9 cellular contexts compared by ENCODE assay signal in the genomic region with DNA sequence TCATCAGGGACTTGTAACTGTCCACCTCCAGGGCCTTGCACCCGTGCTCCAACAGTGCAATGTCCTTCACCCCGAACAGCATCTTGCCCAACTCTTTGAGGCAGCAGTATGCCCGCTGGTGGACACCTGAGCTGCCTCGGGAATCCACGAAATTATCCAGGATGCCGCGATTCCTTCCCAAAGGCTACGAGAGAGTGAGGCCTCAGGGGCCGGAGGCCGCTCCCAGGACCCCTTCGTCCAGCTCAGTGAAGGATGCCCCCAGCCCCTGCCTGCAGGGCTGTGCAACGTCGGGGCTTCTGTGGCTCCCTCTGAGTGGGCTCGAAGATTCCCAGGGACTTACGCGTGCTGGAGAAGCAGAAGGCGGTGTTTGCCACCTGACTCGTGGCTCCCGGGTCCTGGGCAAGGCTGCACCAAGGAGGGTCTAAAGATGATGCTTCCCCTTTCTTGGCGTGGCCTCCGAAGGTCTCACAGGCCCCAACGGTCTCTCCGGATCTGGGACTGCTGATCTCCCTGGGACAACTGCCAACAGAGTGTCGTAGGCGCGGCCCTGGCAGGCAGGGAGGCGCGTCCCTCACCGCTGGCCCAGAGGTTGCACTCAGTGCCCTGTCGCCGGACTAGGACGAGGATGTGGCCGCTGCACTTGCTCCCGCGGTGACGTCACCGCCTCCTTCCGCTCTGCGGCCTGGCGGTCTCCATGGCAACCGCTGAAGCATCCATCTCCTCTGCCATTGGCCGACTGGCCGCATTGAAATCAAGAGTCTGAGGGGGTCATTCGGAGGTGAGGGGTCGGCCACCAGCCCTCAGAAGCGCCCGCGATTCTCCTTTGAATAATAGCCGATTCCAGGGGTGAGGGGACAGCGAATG. TPM values are rescaled to one million over a fixed set of nuclear protein-coding genes. Genes with fewer than 3 reads are reported as not detected.
DNase-seq lines count a peak whose midpoint lies in the region; ATAC-seq and TF ChIP-seq lines count a peak whose summit lies in the region.
"Had no signal": no experiment of that assay in that cellular context is flagged by ENCODE, and none has a peak within 500 bp of the region (broad histone marks: within the 10 kb centered on the region; RNA-seq: fewer than 3 reads in every experiment).

A gene (minus strand): TSS at position 659 of the 864 bp plus-strand sequence. CDS start 577 bp downstream, at position 82.

- no peak within 1 kb of the TSS for H3K27ac Mint-ChIP-seq in activated naive CD4-positive, alpha-beta T cell treated with anti-CD3 and anti-CD28 coated beads, Interleukin-2, amount 50 U/mL, for 24 hours

- H3K27me3 Mint-ChIP-seq in activated naive CD4-positive, alpha-beta T cell treated with anti-CD3 and anti-CD28 coated beads, Interleukin-2, amount 50 U/mL, for 24 hours = peaks cover 36% of the 10 kb centered on the region

- H3K27ac ChIP-seq in cardiac muscle cell (no peak within 1 kb of the TSS), ovary (no peak within 1 kb of the TSS)

- 24 to 32% (median 27%) methylated on average over 44 to 50 of the region's 50 CpGs for WGBS in ovary, 3 donors

- peak within 1 kb of the TSS; percentile 83 for H3K4me3 Mint-ChIP-seq in activated naive CD4-positive, alpha-beta T cell treated with anti-CD3 and anti-CD28 coated beads, Interleukin-2, amount 50 U/mL, for 24 hours

- TF ChIP-seq EP300 in ovary (IDR thresholded peaks at IDR 0.05) = no peak

- H3K9me3 ChIP-seq in cardiac muscle cell (ENCODE audit: low read depth) (no peaks in the 10 kb centered on the region), ovary (no peaks in the 10 kb centered on the region)

- H3K9me3 Mint-ChIP-seq in activated naive CD4-positive, alpha-beta T cell treated with anti-CD3 and anti-CD28 coated beads, Interleukin-2, amount 50 U/mL, for 24 hours = no peaks in the 10 kb centered on the region

- H3K4me3 ChIP-seq in cardiac muscle cell = no peak within 1 kb of the TSS
- H3K4me3 ChIP-seq in ovary = no peak within 1 kb of the TSS

- no peaks in the 10 kb centered on the region for H3K36me3 Mint-ChIP-seq in activated naive CD4-positive, alpha-beta T cell treated with anti-CD3 and anti-CD28 coated beads, Interleukin-2, amount 50 U/mL, for 24 hours

- H3K4me1 ChIP-seq in cardiac muscle cell (ENCODE audit: low read depth) (peaks cover 6% of the 10 kb centered on the region), ovary (ENCODE audit: insufficient read depth) (peaks cover 5% of the 10 kb centered on the region)

- H3K27me3 ChIP-seq in cardiac muscle cell (peaks cover 14% of the 10 kb centered on the region), ovary (no peaks in the 10 kb centered on the region)

- no peak for TF ChIP-seq POLR2A in ovary (IDR thresholded peaks at IDR 0.05)

- intact Hi-C loops in ovary (cut with DNase I) = no loop called here

- H3K36me3 ChIP-seq in cardiac muscle cell = no peaks in the 10 kb centered on the region
- no peaks in the 10 kb centered on the region for H3K36me3 ChIP-seq in ovary

- in situ Hi-C loops in GM13977 (cut with MboI; ENCODE audit: low pct_unique_long_range_greater_than_20kb, low sequenced_read_pairs, unreplicated experiment) = no loop called here

- no peak for ATAC-seq in HG02678 (IDR thresholded peaks at IDR 0.05; ENCODE audit: unreplicated experiment)

- TF ChIP-seq CTCF in GM13977 (IDR thresholded peaks at IDR 0.05; ENCODE audit: extremely low read depth, insufficient read depth, missing control alignments) (no peak), cardiac muscle cell (IDR thresholded peaks at IDR 0.05; ENCODE audit: low read depth, low read length) (no peak), ovary (IDR thresholded peaks at IDR 0.05) (no peak)

- DNase-seq in GM13977 (ENCODE audit: low spot score) = peak; percentile 56
- DNase-seq in cardiac muscle cell (ENCODE audit: low read depth in 1 of 2, low spot score in 1 of 2) = peak; percentile 67 to 72
- peak; percentile 62 to 77 (median 76) for DNase-seq in ovary
- DNase-seq in D341Med (ENCODE audit: low spot score) = no peak
- DNase-seq in RKO (ENCODE audit: low spot score) = no peak

- peaks cover 29% of the 10 kb centered on the region for H3K4me1 Mint-ChIP-seq in activated naive CD4-positive, alpha-beta T cell treated with anti-CD3 and anti-CD28 coated beads, Interleukin-2, amount 50 U/mL, for 24 hours

TF ChIP-seq in PFSK-1, 5 proteins besides CTCF, POLR2A, EP300 and RAD21:
- no peak for TF ChIP-seq POLR2AphosphoS5 (IDR thresholded peaks at IDR 0.05; ENCODE audit: low read depth, low read length)
- TF ChIP-seq SIN3A (IDR thresholded peaks at IDR 0.05; ENCODE audit: borderline replicate concordance, insufficient read depth, low read length) = no peak
- no peak for TF ChIP-seq TAF1 (IDR thresholded peaks at IDR 0.05; ENCODE audit: borderline replicate concordance, insufficient read depth, low read length)
- TF ChIP-seq, protein P1, sequence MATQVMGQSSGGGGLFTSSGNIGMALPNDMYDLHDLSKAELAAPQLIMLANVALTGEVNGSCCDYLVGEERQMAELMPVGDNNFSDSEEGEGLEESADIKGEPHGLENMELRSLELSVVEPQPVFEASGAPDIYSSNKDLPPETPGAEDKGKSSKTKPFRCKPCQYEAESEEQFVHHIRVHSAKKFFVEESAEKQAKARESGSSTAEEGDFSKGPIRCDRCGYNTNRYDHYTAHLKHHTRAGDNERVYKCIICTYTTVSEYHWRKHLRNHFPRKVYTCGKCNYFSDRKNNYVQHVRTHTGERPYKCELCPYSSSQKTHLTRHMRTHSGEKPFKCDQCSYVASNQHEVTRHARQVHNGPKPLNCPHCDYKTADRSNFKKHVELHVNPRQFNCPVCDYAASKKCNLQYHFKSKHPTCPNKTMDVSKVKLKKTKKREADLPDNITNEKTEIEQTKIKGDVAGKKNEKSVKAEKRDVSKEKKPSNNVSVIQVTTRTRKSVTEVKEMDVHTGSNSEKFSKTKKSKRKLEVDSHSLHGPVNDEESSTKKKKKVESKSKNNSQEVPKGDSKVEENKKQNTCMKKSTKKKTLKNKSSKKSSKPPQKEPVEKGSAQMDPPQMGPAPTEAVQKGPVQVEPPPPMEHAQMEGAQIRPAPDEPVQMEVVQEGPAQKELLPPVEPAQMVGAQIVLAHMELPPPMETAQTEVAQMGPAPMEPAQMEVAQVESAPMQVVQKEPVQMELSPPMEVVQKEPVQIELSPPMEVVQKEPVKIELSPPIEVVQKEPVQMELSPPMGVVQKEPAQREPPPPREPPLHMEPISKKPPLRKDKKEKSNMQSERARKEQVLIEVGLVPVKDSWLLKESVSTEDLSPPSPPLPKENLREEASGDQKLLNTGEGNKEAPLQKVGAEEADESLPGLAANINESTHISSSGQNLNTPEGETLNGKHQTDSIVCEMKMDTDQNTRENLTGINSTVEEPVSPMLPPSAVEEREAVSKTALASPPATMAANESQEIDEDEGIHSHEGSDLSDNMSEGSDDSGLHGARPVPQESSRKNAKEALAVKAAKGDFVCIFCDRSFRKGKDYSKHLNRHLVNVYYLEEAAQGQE (IDR thresholded peaks at IDR 0.05; ENCODE audit: insufficient read depth in 1 of 2, low read depth in 2 of 2, low read length in 2 of 2) = no peak
- peak; percentile 75 for TF ChIP-seq FOXP2 (optimal IDR thresholded peaks at IDR 0.05; ENCODE audit: borderline replicate concordance, extremely low read depth, extremely low read length, insufficient read depth)

RNA-seq across cellular contexts. Expression of the gene that starts here (rescaled TPM):
- 0.09 TPM for polyA plus RNA-seq in PFSK-1 (2012; ENCODE audit: insufficient read length, low read depth)
- total RNA-seq in cardiac muscle cell (0.69 and 0.81 TPM in 2 replicates), ovary (under 1 TPM in 6 of 7 donors, not detected in 1; 0.25 to 0.82 (median 0.39) TPM)
- polyA plus RNA-seq in cardiac muscle cell (0.20 TPM in 1 of 2 replicates, not detected in the other), ovary (under 1 TPM; 0.15 to 0.32 TPM)
- total RNA-seq: renal cortical epithelial cell had no signal

Comparison
In these comparisons a context has a peak if more than half of its experiments do, and no peak if none do; other contexts are left out.
1. Peak in DNase-seq in cardiac muscle cell; RNA of the gene not detected or under 1 TPM.
2. Peak in DNase-seq in ovary; RNA of the gene not detected or under 1 TPM.